Comparison of ENCODE assay signal across 21 cellular contexts in genomic region chr1:236486315-236486714, GRCh38.
"Had no signal": no experiment of that assay in that cellular context is flagged by ENCODE, and none has a peak within 500 bp of the region (broad histone marks: within the 10 kb centered on the region; RNA-seq: fewer than 3 reads in every experiment).

No MANE protein-coding gene starts in this region.

- H3K4me3 ChIP-seq: MG63, Peyer's patch, SJSA1 had no signal

- H3K27me3 ChIP-seq: Peyer's patch had no signal

- ATAC-seq: Right ventricle myocardium inferior, T-cell had no signal

- H3K36me3 Mint-ChIP-seq: T-cell had no signal

- H3K4me3 Mint-ChIP-seq: T-cell had no signal

- H3K9me3 Mint-ChIP-seq: T-cell had no signal

- H3K27ac Mint-ChIP-seq: T-cell had no signal

- DNase-seq: Karpas-422, KG1, MG63, NCI-H1092, NCI-H1436, NCI-H187, NCI-H2029, NCI-H2081 treated with DMSO at 0.1 percent for 48 hours, NCI-H2171, NCI-H226, NCI-H446, NCI-H510A, NCI-H524 treated with DMSO at 0.1 percent for 48 hours, NCI-H774, Peyer's patch, SHP77 treated with DMSO at 0.1 percent for 48 hours, SK-N-SH, SW 1271, T-cell had no signal

- H3K36me3 ChIP-seq: MG63, Peyer's patch, SJSA1 had no signal
